In genomic region chr18:36828157-36828629, GRCh38 we compare ENCODE assay signal across 1 cellular context.
TF ChIP-seq lines count a peak whose summit lies in the region.

No MANE protein-coding gene starts in this region.

TF ChIP-seq in K562, 482 proteins besides CTCF, POLR2A, EP300 and RAD21 (continued from another document):
- TF ChIP-seq, protein P1, sequence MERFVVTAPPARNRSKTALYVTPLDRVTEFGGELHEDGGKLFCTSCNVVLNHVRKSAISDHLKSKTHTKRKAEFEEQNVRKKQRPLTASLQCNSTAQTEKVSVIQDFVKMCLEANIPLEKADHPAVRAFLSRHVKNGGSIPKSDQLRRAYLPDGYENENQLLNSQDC (CRISPR knock-in tag; IDR thresholded peaks at IDR 0.05): no peak
- peak in 1 of 2 experiments; percentile 9 for TF ChIP-seq E2F6 (IDR thresholded peaks at IDR 0.05; ENCODE audit: borderline replicate concordance in 1 of 2, extremely low read depth in 1 of 2, insufficient read depth in 1 of 2, insufficient read length in 1 of 2, low read depth in 1 of 2, low read length in 1 of 2, poor library complexity in 1 of 2, severe bottlenecking in 1 of 2)
- TF ChIP-seq SUPT5H (IDR thresholded peaks at IDR 0.05): no peak
- TF ChIP-seq HDAC2 (IDR thresholded peaks at IDR 0.05): 0 out of 2 replicates have a peak, but pooled peaks have one; percentile 28
- 0 out of 2 replicates have a peak, but pooled peaks have one; percentile 39 for TF ChIP-seq HSF4 (CRISPR knock-in tag; IDR thresholded peaks at IDR 0.05; ENCODE audit: borderline replicate concordance)
- no peak for TF ChIP-seq ZNF561 (CRISPR knock-in tag; conservative IDR thresholded peaks at IDR 0.05)
- TF ChIP-seq SIN3A (IDR thresholded peaks at IDR 0.05; ENCODE audit: borderline replicate concordance in 2 of 2, control insufficient read depth in 1 of 2, low read depth in 2 of 2, low read length in 2 of 2): 0 out of 4 replicates have a peak, but pooled peaks of 1 of the 2 experiments have one; percentile 48
- TF ChIP-seq ZBTB2 (IDR thresholded peaks at IDR 0.05): no peak
- peak; percentile 26; the same call in 1 of the 2 replicates for TF ChIP-seq ETV1 (tag; conservative IDR thresholded peaks at IDR 0.05; ENCODE audit: low read depth)
- no peak for TF ChIP-seq TOE1 (IDR thresholded peaks at IDR 0.05; ENCODE audit: borderline replicate concordance)
- TF ChIP-seq TOE1 (CRISPR knock-in tag; IDR thresholded peaks at IDR 0.05; ENCODE audit: borderline replicate concordance, low read depth): no peak
- peak in 1 of 2 experiments; percentile 61; a peak in 2 of 4 replicates for TF ChIP-seq FOXK2 (conservative IDR thresholded peaks at IDR 0.05 in 1 of 2, IDR thresholded peaks at IDR 0.05 in 1 of 2; ENCODE audit: low read depth in 2 of 2)
- TF ChIP-seq ATF7 (IDR thresholded peaks at IDR 0.05): 0 out of 2 replicates have a peak, but pooled peaks have one; percentile 40
- TF ChIP-seq MTA1 (IDR thresholded peaks at IDR 0.05; ENCODE audit: borderline replicate concordance): no peak
- TF ChIP-seq ARID2 (IDR thresholded peaks at IDR 0.05): 0 out of 2 replicates have a peak, but pooled peaks have one; percentile 26
- peak; percentile 44; the same call in 1 of the 2 replicates for TF ChIP-seq NBN (IDR thresholded peaks at IDR 0.05; ENCODE audit: low read depth)
- TF ChIP-seq, protein P2, sequence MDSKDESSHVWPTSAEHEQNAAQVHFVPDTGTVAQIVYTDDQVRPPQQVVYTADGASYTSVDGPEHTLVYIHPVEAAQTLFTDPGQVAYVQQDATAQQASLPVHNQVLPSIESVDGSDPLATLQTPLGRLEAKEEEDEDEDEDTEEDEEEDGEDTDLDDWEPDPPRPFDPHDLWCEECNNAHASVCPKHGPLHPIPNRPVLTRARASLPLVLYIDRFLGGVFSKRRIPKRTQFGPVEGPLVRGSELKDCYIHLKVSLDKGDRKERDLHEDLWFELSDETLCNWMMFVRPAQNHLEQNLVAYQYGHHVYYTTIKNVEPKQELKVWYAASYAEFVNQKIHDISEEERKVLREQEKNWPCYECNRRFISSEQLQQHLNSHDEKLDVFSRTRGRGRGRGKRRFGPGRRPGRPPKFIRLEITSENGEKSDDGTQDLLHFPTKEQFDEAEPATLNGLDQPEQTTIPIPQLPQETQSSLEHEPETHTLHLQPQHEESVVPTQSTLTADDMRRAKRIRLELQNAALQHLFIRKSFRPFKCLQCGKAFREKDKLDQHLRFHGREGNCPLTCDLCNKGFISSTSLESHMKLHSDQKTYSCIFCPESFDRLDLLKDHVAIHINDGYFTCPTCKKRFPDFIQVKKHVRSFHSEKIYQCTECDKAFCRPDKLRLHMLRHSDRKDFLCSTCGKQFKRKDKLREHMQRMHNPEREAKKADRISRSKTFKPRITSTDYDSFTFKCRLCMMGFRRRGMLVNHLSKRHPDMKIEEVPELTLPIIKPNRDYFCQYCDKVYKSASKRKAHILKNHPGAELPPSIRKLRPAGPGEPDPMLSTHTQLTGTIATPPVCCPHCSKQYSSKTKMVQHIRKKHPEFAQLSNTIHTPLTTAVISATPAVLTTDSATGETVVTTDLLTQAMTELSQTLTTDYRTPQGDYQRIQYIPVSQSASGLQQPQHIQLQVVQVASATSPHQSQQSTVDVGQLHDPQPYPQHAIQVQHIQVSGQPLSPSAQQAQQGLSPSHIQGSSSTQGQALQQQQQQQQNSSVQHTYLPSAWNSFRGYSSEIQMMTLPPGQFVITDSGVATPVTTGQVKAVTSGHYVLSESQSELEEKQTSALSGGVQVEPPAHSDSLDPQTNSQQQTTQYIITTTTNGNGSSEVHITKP (IDR thresholded peaks at IDR 0.05; ENCODE audit: partially characterized antibody): peak; percentile 96
- TF ChIP-seq, protein P3, sequence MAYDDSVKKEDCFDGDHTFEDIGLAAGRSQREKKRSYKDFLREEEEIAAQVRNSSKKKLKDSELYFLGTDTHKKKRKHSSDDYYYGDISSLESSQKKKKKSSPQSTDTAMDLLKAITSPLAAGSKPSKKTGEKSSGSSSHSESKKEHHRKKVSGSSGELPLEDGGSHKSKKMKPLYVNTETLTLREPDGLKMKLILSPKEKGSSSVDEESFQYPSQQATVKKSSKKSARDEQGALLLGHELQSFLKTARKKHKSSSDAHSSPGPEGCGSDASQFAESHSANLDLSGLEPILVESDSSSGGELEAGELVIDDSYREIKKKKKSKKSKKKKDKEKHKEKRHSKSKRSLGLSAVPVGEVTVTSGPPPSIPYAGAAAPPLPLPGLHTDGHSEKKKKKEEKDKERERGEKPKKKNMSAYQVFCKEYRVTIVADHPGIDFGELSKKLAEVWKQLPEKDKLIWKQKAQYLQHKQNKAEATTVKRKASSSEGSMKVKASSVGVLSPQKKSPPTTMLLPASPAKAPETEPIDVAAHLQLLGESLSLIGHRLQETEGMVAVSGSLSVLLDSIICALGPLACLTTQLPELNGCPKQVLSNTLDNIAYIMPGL (CRISPR knock-in tag; IDR thresholded peaks at IDR 0.05): 0 out of 2 replicates have a peak, but pooled peaks have one; percentile 24
- 0 out of 2 replicates have a peak, but pooled peaks have one; percentile 23 for TF ChIP-seq GTF2E2 (tag; IDR thresholded peaks at IDR 0.05)
- no peak for TF ChIP-seq MYC (IDR thresholded peaks at IDR 0.05; ENCODE audit: low read depth, low read length)
- 0 out of 2 replicates have a peak, but pooled peaks have one; percentile 70 for TF ChIP-seq MYC (CRISPR knock-in tag; IDR thresholded peaks at IDR 0.05; ENCODE audit: borderline replicate concordance, low read depth)
- TF ChIP-seq CHD1 (IDR thresholded peaks at IDR 0.05; ENCODE audit: low read length): peak; percentile 37
- no peak for TF ChIP-seq THRAP3 (IDR thresholded peaks at IDR 0.05; ENCODE audit: borderline replicate concordance)
- TF ChIP-seq PCBP2 (IDR thresholded peaks at IDR 0.05; ENCODE audit: low read depth, low read length, poor library complexity, severe bottlenecking): no peak
- peak; percentile 1 for TF ChIP-seq GTF3C2 (IDR thresholded peaks at IDR 0.05; ENCODE audit: borderline replicate concordance, extremely low read depth, insufficient read length)
- TF ChIP-seq, protein P4, sequence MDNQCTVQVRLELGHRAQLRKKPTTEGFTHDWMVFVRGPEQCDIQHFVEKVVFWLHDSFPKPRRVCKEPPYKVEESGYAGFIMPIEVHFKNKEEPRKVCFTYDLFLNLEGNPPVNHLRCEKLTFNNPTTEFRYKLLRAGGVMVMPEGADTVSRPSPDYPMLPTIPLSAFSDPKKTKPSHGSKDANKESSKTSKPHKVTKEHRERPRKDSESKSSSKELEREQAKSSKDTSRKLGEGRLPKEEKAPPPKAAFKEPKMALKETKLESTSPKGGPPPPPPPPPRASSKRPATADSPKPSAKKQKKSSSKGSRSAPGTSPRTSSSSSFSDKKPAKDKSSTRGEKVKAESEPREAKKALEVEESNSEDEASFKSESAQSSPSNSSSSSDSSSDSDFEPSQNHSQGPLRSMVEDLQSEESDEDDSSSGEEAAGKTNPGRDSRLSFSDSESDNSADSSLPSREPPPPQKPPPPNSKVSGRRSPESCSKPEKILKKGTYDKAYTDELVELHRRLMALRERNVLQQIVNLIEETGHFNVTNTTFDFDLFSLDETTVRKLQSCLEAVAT (IDR thresholded peaks at IDR 0.05): peak; percentile 53 to 60; a peak in 1 of 4 replicates
- TF ChIP-seq PATZ1 (CRISPR knock-in tag; IDR thresholded peaks at IDR 0.05; ENCODE audit: borderline replicate concordance): no peak
- TF ChIP-seq MAFG (tag; conservative IDR thresholded peaks at IDR 0.05): peak; percentile 27
- TF ChIP-seq MAFF (IDR thresholded peaks at IDR 0.05; ENCODE audit: low read length): no peak
- TF ChIP-seq SOX6 (IDR thresholded peaks at IDR 0.05): no peak
- 0 out of 2 replicates have a peak, but pooled peaks have one; percentile 3 for TF ChIP-seq NR1H2 (CRISPR knock-in tag; IDR thresholded peaks at IDR 0.05)
- no peak for TF ChIP-seq GABPB1 (CRISPR knock-in tag; IDR thresholded peaks at IDR 0.05)
- 0 out of 2 replicates have a peak, but pooled peaks have one; percentile 8 for TF ChIP-seq JUND (IDR thresholded peaks at IDR 0.05; ENCODE audit: borderline replicate concordance, low read depth, low read length)
- TF ChIP-seq JUND (tag; IDR thresholded peaks at IDR 0.05; ENCODE audit: borderline replicate concordance, low read depth, low read length): no peak
- TF ChIP-seq NFE2 (IDR thresholded peaks at IDR 0.05; ENCODE audit: low read depth): peak; percentile 49
- TF ChIP-seq CEBPB (tag; IDR thresholded peaks at IDR 0.05): no peak
- TF ChIP-seq NCOA6 (IDR thresholded peaks at IDR 0.05): 0 out of 2 replicates have a peak, but pooled peaks have one; percentile 12
- no peak for TF ChIP-seq SAFB (IDR thresholded peaks at IDR 0.05; ENCODE audit: borderline replicate concordance, low read depth, low read length)
- TF ChIP-seq GTF2F1 (IDR thresholded peaks at IDR 0.05; ENCODE audit: low read depth, low read length): no peak
- peak; percentile 53; the same call in 1 of the 2 replicates for TF ChIP-seq ELF1 (tag; IDR thresholded peaks at IDR 0.05)
TF ChIP-seq in K562: peak in this region for 24.
